Comparison of ENCODE assay signal across 23 cellular contexts in the genomic region with DNA sequence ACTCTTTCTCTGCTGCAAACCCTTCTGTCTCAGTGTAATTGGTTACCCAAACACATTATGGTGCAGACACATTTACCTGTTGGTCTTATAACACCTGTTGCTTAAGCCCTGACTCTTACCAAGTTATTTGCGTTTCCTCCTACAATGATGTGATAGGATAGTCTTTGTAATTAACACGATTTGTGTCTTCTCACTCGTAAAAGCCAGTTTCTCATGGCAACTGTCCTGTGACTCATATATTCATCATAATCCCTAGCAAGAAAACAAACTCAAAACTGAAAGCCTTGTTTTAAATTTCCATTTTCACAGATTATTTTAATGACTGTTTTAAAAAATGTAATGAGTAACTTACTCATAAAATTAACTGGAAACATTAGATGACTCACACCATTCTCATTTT.
"Had no signal": no experiment of that assay in that cellular context is flagged by ENCODE, and none has a peak within 500 bp of the region (broad histone marks: within the 10 kb centered on the region; RNA-seq: fewer than 3 reads in every experiment).

No MANE protein-coding gene starts in this region.

- H3K27me3 ChIP-seq: adrenal gland, body of pancreas had no signal

- DNase-seq: activated CD4-positive, alpha-beta T cell treated with anti-CD3 and anti-CD28 coated beads for 48 hours; activated CD4-positive, alpha-beta T cell treated with anti-CD3 and anti-CD28 coated beads, Interleukin-2, amount 50 U/mL, for 48 hours; activated CD8-positive, alpha-beta memory T cell treated with anti-CD3 and anti-CD28 coated beads, Interleukin-2, amount 10 ng/mL, durations not matched to agents 7 days and 5 days; activated gamma-delta T cell; activated naive CD4-positive, alpha-beta T cell treated with anti-CD3 and anti-CD28 coated beads for 36 hours; activated naive CD8-positive, alpha-beta T cell treated with anti-CD3 and anti-CD28 coated beads, Interleukin-2, amount 10 ng/mL, durations not matched to agents 7 days and 5 days; activated T-cell treated with anti-CD3 and anti-CD28 coated beads, Interleukin-2, amount 50 U/mL, for 48 hours; adrenal gland; body of pancreas; Karpas-422; NCI-H1105 treated with DMSO at 0.1 percent for 48 hours; NCI-H1436 treated with DMSO at 0.1 percent for 48 hours; NCI-H187; NCI-H2081; NCI-H510A treated with DMSO at 0.1 percent for 48 hours; NCI-H69; NK-92 treated with Interleukin-12 subunit alpha and Interleukin-12 subunit beta, amount 100 ng/mL, for 24 hours; OCI-M1; SHP77 treated with DMSO at 0.1 percent for 48 hours had no signal

- H3K9me3 ChIP-seq: adrenal gland, body of pancreas had no signal

- H3K27me3 Mint-ChIP-seq: activated CD8-positive, alpha-beta memory T cell treated with anti-CD3 and anti-CD28 coated beads, Interleukin-2, amount 10 ng/mL, durations not matched to agents 7 days and 5 days; activated naive CD8-positive, alpha-beta T cell treated with anti-CD3 and anti-CD28 coated beads, Interleukin-2, amount 10 ng/mL, durations not matched to agents 7 days and 5 days; activated T-helper 17 cell treated with anti-CD3 and anti-CD28 coated beads, Interleukin-2, amount 50 U/mL, for 72 hours; central memory CD8-positive, alpha-beta T cell had no signal

- H3K4me3 ChIP-seq: adrenal gland, body of pancreas, K562 had no signal

- H3K9me3 Mint-ChIP-seq: activated naive CD8-positive, alpha-beta T cell treated with anti-CD3 and anti-CD28 coated beads, Interleukin-2, amount 10 ng/mL, durations not matched to agents 7 days and 5 days; T-helper 1 cell treated with Interleukin-12 subunit alpha and Interleukin-12 subunit beta and Interleukin-4 antibody, amounts not matched to agents 30 μg/mL and 1 μg/mL, for 36 hours had no signal

- H3K4me1 ChIP-seq: adrenal gland, body of pancreas had no signal

- H3K36me3 ChIP-seq: adrenal gland had no signal

- H3K36me3 Mint-ChIP-seq: activated CD8-positive, alpha-beta memory T cell treated with anti-CD3 and anti-CD28 coated beads, Interleukin-2, amount 10 ng/mL, durations not matched to agents 7 days and 5 days; activated naive CD8-positive, alpha-beta T cell treated with anti-CD3 and anti-CD28 coated beads, Interleukin-2, amount 10 ng/mL, durations not matched to agents 7 days and 5 days had no signal

- H3K4me3 Mint-ChIP-seq: activated CD8-positive, alpha-beta memory T cell treated with anti-CD3 and anti-CD28 coated beads, Interleukin-2, amount 10 ng/mL, durations not matched to agents 7 days and 5 days; activated naive CD4-positive, alpha-beta T cell treated with anti-CD3 and anti-CD28 coated beads for 36 hours; activated naive CD8-positive, alpha-beta T cell treated with anti-CD3 and anti-CD28 coated beads, Interleukin-2, amount 10 ng/mL, durations not matched to agents 7 days and 5 days; activated T-helper 17 cell treated with anti-CD3 and anti-CD28 coated beads, Interleukin-2, amount 50 U/mL, for 72 hours; central memory CD8-positive, alpha-beta T cell; T-helper 1 cell treated with Interleukin-12 subunit alpha and Interleukin-12 subunit beta and Interleukin-4 antibody, amounts not matched to agents 30 μg/mL and 1 μg/mL, for 36 hours had no signal

- H3K27ac Mint-ChIP-seq: activated CD8-positive, alpha-beta memory T cell treated with anti-CD3 and anti-CD28 coated beads, Interleukin-2, amount 10 ng/mL, durations not matched to agents 7 days and 5 days; activated naive CD4-positive, alpha-beta T cell treated with anti-CD3 and anti-CD28 coated beads for 36 hours; activated naive CD8-positive, alpha-beta T cell treated with anti-CD3 and anti-CD28 coated beads, Interleukin-2, amount 10 ng/mL, durations not matched to agents 7 days and 5 days; activated T-helper 17 cell treated with anti-CD3 and anti-CD28 coated beads, Interleukin-2, amount 50 U/mL, for 72 hours; T-helper 1 cell treated with Interleukin-12 subunit alpha and Interleukin-12 subunit beta and Interleukin-4 antibody, amounts not matched to agents 30 μg/mL and 1 μg/mL, for 36 hours had no signal

- H3K4me1 Mint-ChIP-seq: activated CD8-positive, alpha-beta memory T cell treated with anti-CD3 and anti-CD28 coated beads, Interleukin-2, amount 10 ng/mL, durations not matched to agents 7 days and 5 days; activated naive CD8-positive, alpha-beta T cell treated with anti-CD3 and anti-CD28 coated beads, Interleukin-2, amount 10 ng/mL, durations not matched to agents 7 days and 5 days; activated T-helper 17 cell treated with anti-CD3 and anti-CD28 coated beads, Interleukin-2, amount 50 U/mL, for 72 hours; central memory CD8-positive, alpha-beta T cell had no signal

- H3K27ac ChIP-seq: adrenal gland, body of pancreas had no signal
